ENCODE assay signal across 3 cellular contexts in genomic region chr12:127140864-127141484, GRCh38.
TF ChIP-seq lines count a peak whose summit lies in the region.
"Not testable (repeated sequence)": the region's sequence is repeated elsewhere in the genome, so short reads cannot be mapped to it uniquely, and the experiment has no call there.

No MANE protein-coding gene starts in this region.

TF ChIP-seq in K562, 482 proteins besides CTCF, POLR2A, EP300 and RAD21 (continued from another document):
- TF ChIP-seq CEBPG (CRISPR knock-in tag; IDR thresholded peaks at IDR 0.05), result not testable (repeated sequence)
- TF ChIP-seq CEBPG (tag; conservative IDR thresholded peaks at IDR 0.05 in 1 of 2, IDR thresholded peaks at IDR 0.05 in 1 of 2) (peak in 1 of 2 experiments; percentile 74; a peak in 1 of 4 replicates), ZNF507 (tag; conservative IDR thresholded peaks at IDR 0.05) (peak; percentile 90)

TF ChIP-seq in H1, 55 proteins besides CTCF, POLR2A, EP300 and RAD21:
- TF ChIP-seq CEBPB (IDR thresholded peaks at IDR 0.05; ENCODE audit: low read depth, low read length), result peak; percentile 9; the same call in 1 of the 2 replicates

TF ChIP-seq in HepG2, 621 proteins besides CTCF, POLR2A, EP300 and RAD21:
- peak; percentile 58 for TF ChIP-seq ATF7 (IDR thresholded peaks at IDR 0.05)
- TF ChIP-seq ATF7 (CRISPR knock-in tag; IDR thresholded peaks at IDR 0.05), result not testable (repeated sequence)
